15 cellular contexts compared by ENCODE assay signal in genomic region chr1:41671116-41671755, GRCh38.
DNase-seq lines count a peak whose midpoint lies in the region; ATAC-seq and TF ChIP-seq lines count a peak whose summit lies in the region.
"Had no signal": no experiment of that assay in that cellular context is flagged by ENCODE, and none has a peak within 500 bp of the region (broad histone marks: within the 10 kb centered on the region; RNA-seq: fewer than 3 reads in every experiment).

No MANE protein-coding gene starts in this region.

- WGBS in IMR-90 (ENCODE audit: extremely low coverage in 2 of 2, insufficient read length in 1 of 2), 2 experiments = 90% methylated on average over 4 of the region's 15 CpGs; no CpG with 5 or more reads in 1 of the 2 experiments

- peak overlapping the region; percentile 33 for H2AK9ac ChIP-seq in IMR-90 (replicated peaks; ENCODE audit: low read depth, low read length, poor library complexity)

- peak overlapping the region; percentile 94 for H2BK120ac ChIP-seq in IMR-90 (ENCODE audit: low read depth, low read length)

- H3K4ac ChIP-seq in IMR-90 (ENCODE audit: low read depth, low read length) = peak overlapping the region; percentile 96

- H4K8ac ChIP-seq in IMR-90 (ENCODE audit: low read depth in 2 of 2, low read length in 2 of 2) = peak overlapping the region; percentile 62 to 93; a peak in 3 of 4 replicates

- peak overlapping the region; percentile 44; the same call in 1 of the 2 replicates for H3K23ac ChIP-seq in IMR-90 (ENCODE audit: low read depth, low read length)

- TF ChIP-seq CTCF in IMR-90 (conservative IDR thresholded peaks at IDR 0.05; ENCODE audit: low read depth, low read length) = no peak

- BruUV-seq in IMR-90 (replicated peaks; lab: Mats Ljungman, UMichigan) = no TSS peak

- peak overlapping the region; percentile 96 for H3K18ac ChIP-seq in IMR-90 (ENCODE audit: low read depth, low read length)

- 0 out of 2 replicates have a peak overlapping the region, but pooled peaks have one; percentile 21 for H3K56ac ChIP-seq in IMR-90 (ENCODE audit: extremely low read depth, insufficient read depth, low read length)

- H3K4me3 Mint-ChIP-seq in natural killer cell treated with Interleukin-12 subunit alpha and Interleukin-12 subunit beta and Interleukin-15 and Interleukin-18, amount 100 ng/mL, for 72 hours = peak overlapping the region; percentile 13

- H3K27me3 Mint-ChIP-seq in natural killer cell treated with Interleukin-12 subunit alpha and Interleukin-12 subunit beta and Interleukin-15 and Interleukin-18, amount 100 ng/mL, for 72 hours = no peaks in the 10 kb centered on the region

- H3K9ac ChIP-seq in IMR-90 (ENCODE audit: low read depth, low read length) = no peak overlapping the region

- H2AK5ac ChIP-seq in IMR-90 (ENCODE audit: low read depth, low read length) = peak overlapping the region; percentile 97

- peak overlapping the region; percentile 98 for H4K91ac ChIP-seq in IMR-90 (ENCODE audit: insufficient read depth, low read depth, low read length)

- H3K27ac ChIP-seq in IMR-90 (ENCODE audit: insufficient read depth, low read length) = peak overlapping the region; percentile 52
- peak overlapping the region; percentile 71 for H3K27ac ChIP-seq in caudate nucleus (ENCODE audit: low read depth, low read length)
- H3K27ac ChIP-seq: body of pancreas, sigmoid colon, thoracic aorta had no signal

- H2BK15ac ChIP-seq in IMR-90 (ENCODE audit: low read depth, low read length) = peak overlapping the region; percentile 77; the same call in 2 of the 3 replicates

- no peak for TF ChIP-seq RAD21 in IMR-90 (IDR thresholded peaks at IDR 0.05; ENCODE audit: low read length)

- dilution Hi-C loops in IMR-90 (cut with HindIII; ENCODE audit: low sequenced_read_pairs, unreplicated experiment) = no loop called here

- H4K20me1 ChIP-seq in IMR-90 (ENCODE audit: insufficient read depth, low read length) = no peaks in the 10 kb centered on the region

- peaks cover 27% of the 10 kb centered on the region for H3K9me1 ChIP-seq in IMR-90 (ENCODE audit: insufficient read depth, low read length)

- H2BK20ac ChIP-seq in IMR-90 (ENCODE audit: low read depth, low read length) = peak overlapping the region; percentile 97

- no peaks in the 10 kb centered on the region for H3K9me3 ChIP-seq in IMR-90 (ENCODE audit: control insufficient read depth, insufficient read depth, low read length)
- H3K9me3 ChIP-seq: body of pancreas, sigmoid colon, thoracic aorta had no signal

- H3K9me3 Mint-ChIP-seq in natural killer cell treated with Interleukin-12 subunit alpha and Interleukin-12 subunit beta and Interleukin-15 and Interleukin-18, amount 100 ng/mL, for 72 hours = no peaks in the 10 kb centered on the region

- no peaks in the 10 kb centered on the region for H3K36me3 ChIP-seq in IMR-90 (ENCODE audit: control insufficient read depth, insufficient read depth, low read length)
- H3K36me3 ChIP-seq: sigmoid colon, thoracic aorta had no signal

- no peak overlapping the region for H3K4me3 ChIP-seq in IMR-90 (ENCODE audit: insufficient read depth, low read depth, low read length)
- H3K4me3 ChIP-seq: body of pancreas, K562, sigmoid colon, thoracic aorta had no signal

- H3K4me2 ChIP-seq in IMR-90 (ENCODE audit: low read depth, low read length) = no peak overlapping the region

- intact Hi-C loops in IMR-90 (cut with micrococcal nuclease) = loop anchor here (5.0 kb wide), 1 partner anchor 94 kb away; no protein-coding TSS in a partner anchor

- no peak for ATAC-seq in IMR-90 (ENCODE audit: low read depth)
- no peak for ATAC-seq in natural killer cell treated with Interleukin-12 subunit alpha and Interleukin-12 subunit beta and Interleukin-15 and Interleukin-18, amount 100 ng/mL, for 72 hours
- no peak for ATAC-seq in HG02852 (IDR thresholded peaks at IDR 0.05; ENCODE audit: unreplicated experiment)
- ATAC-seq: body of pancreas had no signal

- in situ Hi-C loops in IMR-90 (cut with MboI; ENCODE audit: low sequenced_read_pairs) = no loop called here

- peaks cover 0 to 12% of the 10 kb centered on the region in 2 experiments; a peak in 2 of 4 replicates for H3K79me1 ChIP-seq in IMR-90 (ENCODE audit: low read depth in 1 of 2, low read length in 2 of 2)

- CTCF ChIA-PET in IMR-90 (lab: Yijun Ruan, JAX) = interaction anchor here (1.1 kb wide), 1 partner anchor 9 kb away, joined by 3 read pairs; no protein-coding TSS in a partner anchor

- POLR2A ChIA-PET in IMR-90 (lab: Charles Lee; ENCODE audit: unreplicated experiment) = no interaction called here

- H3K4me1 Mint-ChIP-seq in natural killer cell treated with Interleukin-12 subunit alpha and Interleukin-12 subunit beta and Interleukin-15 and Interleukin-18, amount 100 ng/mL, for 72 hours (ENCODE audit: low read depth in 2 of 2) = peaks cover 56 to 60% of the 10 kb centered on the region in 2 donors

- peak overlapping the region in 1 of 2 donors; percentile 86 for H3K27ac Mint-ChIP-seq in natural killer cell treated with Interleukin-12 subunit alpha and Interleukin-12 subunit beta and Interleukin-15 and Interleukin-18, amount 100 ng/mL, for 72 hours

- H3K36me3 Mint-ChIP-seq in natural killer cell treated with Interleukin-12 subunit alpha and Interleukin-12 subunit beta and Interleukin-15 and Interleukin-18, amount 100 ng/mL, for 72 hours = no peaks in the 10 kb centered on the region

- H3K14ac ChIP-seq in IMR-90 (replicated peaks; ENCODE audit: low read depth, low read length) = peak overlapping the region; percentile 82

- peak overlapping the region; percentile 24 for H2AFZ ChIP-seq in IMR-90 (replicated peaks; ENCODE audit: low read length, poor library complexity)

- H3K27me3 ChIP-seq in IMR-90 (ENCODE audit: control insufficient read depth, insufficient read depth, low read length) = no peaks in the 10 kb centered on the region
- H3K27me3 ChIP-seq: body of pancreas, sigmoid colon had no signal

- H3K4me1 ChIP-seq in IMR-90 (ENCODE audit: control insufficient read depth, insufficient read depth, low read length) = peaks cover 43% of the 10 kb centered on the region

- TF ChIP-seq POLR2A in IMR-90 (IDR thresholded peaks at IDR 0.05; ENCODE audit: low read depth, low read length) = no peak

- H2BK5ac ChIP-seq in IMR-90 (ENCODE audit: low read depth, low read length, poor library complexity, severe bottlenecking) = peak overlapping the region; percentile 98

- peak; percentile 57 for DNase-seq in NCI-H2171 treated with DMSO at 0.1 percent for 48 hours (lab: John Stamatoyannopoulos, UW)
- DNase-seq in NCI-H2171 (lab: John Stamatoyannopoulos, UW) = no peak
- no peak for DNase-seq in IMR-90
- peak in 2 of 61 donors; percentile 23 to 46 for DNase-seq in caudate nucleus (lab: John Stamatoyannopoulos, UW)
- no peak for DNase-seq in natural killer cell treated with Interleukin-12 subunit alpha and Interleukin-12 subunit beta and Interleukin-15 and Interleukin-18, amount 100 ng/mL, for 72 hours (ENCODE audit: low spot score)
- no peak for DNase-seq in NCI-H1092 treated with DMSO at 0.1 percent for 48 hours (lab: John Stamatoyannopoulos, UW)
- DNase-seq in stimulated activated CD4-positive, alpha-beta T cell treated with anti-CD3 and anti-CD28 coated beads, Interleukin-12 subunit alpha, Interleukin-12 subunit beta, amount 100 ng/mL, for 4 hours = no peak
- DNase-seq: activated CD8-positive, alpha-beta memory T cell treated with anti-CD3 and anti-CD28 coated beads, Interleukin-2, amount 50 U/mL, for 48 hours; body of pancreas; NCI-H1436; NCI-H526; sigmoid colon had no signal

- peak overlapping the region; percentile 87 for H4K5ac ChIP-seq in IMR-90 (ENCODE audit: low read depth, low read length)

TF ChIP-seq in IMR-90, 13 proteins besides CTCF, POLR2A, EP300 and RAD21:
- TF ChIP-seq ELK1 (IDR thresholded peaks at IDR 0.05; ENCODE audit: borderline replicate concordance, low read depth, low read length) = no peak
- no peak for TF ChIP-seq USF2 (IDR thresholded peaks at IDR 0.05; ENCODE audit: low read depth, low read length)
- TF ChIP-seq RFX5 (IDR thresholded peaks at IDR 0.05; ENCODE audit: low read depth, low read length) = no peak
- TF ChIP-seq FOS (IDR thresholded peaks at IDR 0.05; ENCODE audit: low read depth, low read length) = no peak
- no peak for TF ChIP-seq MXI1 (IDR thresholded peaks at IDR 0.05; ENCODE audit: borderline replicate concordance, low read depth, low read length)
- TF ChIP-seq NFE2L2 (IDR thresholded peaks at IDR 0.05; ENCODE audit: low read depth, low read length) = no peak
- TF ChIP-seq RCOR1 (IDR thresholded peaks at IDR 0.05; ENCODE audit: insufficient replicate concordance, low read length) = no peak
- TF ChIP-seq MAFK (IDR thresholded peaks at IDR 0.05; ENCODE audit: low read depth, low read length) = no peak
